14 cellular contexts compared by ENCODE assay signal in the genomic region with DNA sequence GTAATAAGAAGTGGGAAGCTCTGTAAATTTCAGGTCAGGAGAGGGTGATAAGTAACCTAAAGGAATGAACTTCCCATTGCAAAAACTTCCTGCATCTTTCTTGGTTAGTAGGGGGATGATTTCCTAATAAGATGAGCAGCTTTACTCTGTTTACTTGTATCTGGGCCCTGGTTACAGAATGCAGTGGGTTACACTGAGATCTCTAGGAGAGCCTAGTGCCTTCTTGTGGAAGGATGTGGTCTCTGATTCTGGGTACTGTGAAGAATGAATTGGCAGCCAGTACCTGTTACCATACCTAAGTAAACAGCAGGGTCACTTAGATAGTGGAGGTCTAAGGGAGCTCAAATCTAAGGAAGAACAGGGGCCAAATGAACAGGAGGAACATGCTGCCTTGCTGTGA.
A peak's percentile ranks its signal among the peaks of the same experiment; 100 is the strongest.
DNase-seq lines count a peak whose midpoint lies in the region; ATAC-seq and TF ChIP-seq lines count a peak whose summit lies in the region.
"Had no signal": no experiment of that assay in that cellular context is flagged by ENCODE, and none has a peak within 500 bp of the region (broad histone marks: within the 10 kb centered on the region; RNA-seq: fewer than 3 reads in every experiment).

No MANE protein-coding gene starts in this region.

- no peaks in the 10 kb centered on the region for H3K9me3 ChIP-seq in SK-N-SH
- H3K9me3 ChIP-seq: stomach had no signal

- no peaks in the 10 kb centered on the region for H3K27me3 Mint-ChIP-seq in activated naive CD8-positive, alpha-beta T cell treated with anti-CD3 and anti-CD28 coated beads, Interleukin-2, amount 50 U/mL, for 24 hours
- no peaks in the 10 kb centered on the region for H3K27me3 Mint-ChIP-seq in natural killer cell treated with Interleukin-12 subunit alpha and Interleukin-12 subunit beta and Interleukin-15 and Interleukin-18, amount 100 ng/mL, for 72 hours

- no peak for TF ChIP-seq CTCF in SK-N-SH (IDR thresholded peaks at IDR 0.05)

- H3K4me1 Mint-ChIP-seq in activated naive CD8-positive, alpha-beta T cell treated with anti-CD3 and anti-CD28 coated beads, Interleukin-2, amount 50 U/mL, for 24 hours, result peaks cover 67% of the 10 kb centered on the region
- H3K4me1 Mint-ChIP-seq in natural killer cell treated with Interleukin-12 subunit alpha and Interleukin-12 subunit beta and Interleukin-15 and Interleukin-18, amount 100 ng/mL, for 72 hours (ENCODE audit: low read depth in 2 of 2), result peaks cover 41 to 46% of the 10 kb centered on the region in 2 donors
- H3K4me1 Mint-ChIP-seq: neural crest cell had no signal

- CTCF ChIA-PET in SK-N-SH (lab: Yijun Ruan, JAX), result interaction anchor here (1.1 kb wide), 1 partner anchor 185 kb away, joined by 3 read pairs; no protein-coding TSS in a partner anchor

- no peak for TF ChIP-seq EP300 in SK-N-SH (IDR thresholded peaks at IDR 0.05; ENCODE audit: borderline replicate concordance in 1 of 2, low read depth in 1 of 2, low read length in 1 of 2)

- no peaks in the 10 kb centered on the region for H3K27me3 ChIP-seq in SK-N-SH (ENCODE audit: insufficient read depth)
- H3K27me3 ChIP-seq: cardiac muscle cell, stomach had no signal

- peak overlapping the region; percentile 69 for H3K27ac Mint-ChIP-seq in activated naive CD8-positive, alpha-beta T cell treated with anti-CD3 and anti-CD28 coated beads, Interleukin-2, amount 50 U/mL, for 24 hours
- peak overlapping the region; percentile 62 to 73 for H3K27ac Mint-ChIP-seq in natural killer cell treated with Interleukin-12 subunit alpha and Interleukin-12 subunit beta and Interleukin-15 and Interleukin-18, amount 100 ng/mL, for 72 hours

- ATAC-seq in SK-N-SH treated with all-trans-retinoic acid at 6 μM for 48 hours, result peak; percentile 26; the same call in 1 of the 3 replicates
- peak; percentile 54 for ATAC-seq in activated naive CD8-positive, alpha-beta T cell treated with anti-CD3 and anti-CD28 coated beads, Interleukin-2, amount 50 U/mL, for 24 hours
- ATAC-seq in natural killer cell treated with Interleukin-12 subunit alpha and Interleukin-12 subunit beta and Interleukin-15 and Interleukin-18, amount 100 ng/mL, for 72 hours, result peak; percentile 65 to 67
- no peak for ATAC-seq in GM18517 (IDR thresholded peaks at IDR 0.05; ENCODE audit: unreplicated experiment)

- H3K79me2 ChIP-seq in SK-N-SH (ENCODE audit: insufficient read depth), result no peaks in the 10 kb centered on the region

- no peaks in the 10 kb centered on the region for H3K9me2 ChIP-seq in SK-N-SH

- H3K4me1 ChIP-seq in SK-N-SH (ENCODE audit: control insufficient read depth in 1 of 2, insufficient read depth in 2 of 2, low read depth in 1 of 2, low read length in 1 of 2), result peaks cover 7 to 13% of the 10 kb centered on the region in 2 experiments; a peak in 3 of 4 replicates

- peaks cover 7% of the 10 kb centered on the region for H3K36me3 Mint-ChIP-seq in activated naive CD8-positive, alpha-beta T cell treated with anti-CD3 and anti-CD28 coated beads, Interleukin-2, amount 50 U/mL, for 24 hours (ENCODE audit: low read depth)
- H3K36me3 Mint-ChIP-seq in natural killer cell treated with Interleukin-12 subunit alpha and Interleukin-12 subunit beta and Interleukin-15 and Interleukin-18, amount 100 ng/mL, for 72 hours, result no peaks in the 10 kb centered on the region

- no peaks in the 10 kb centered on the region for H4K20me1 ChIP-seq in SK-N-SH (ENCODE audit: insufficient read depth)

- DNase-seq in SK-N-SH, result no peak
- peak; percentile 59 for DNase-seq in Jurkat, Clone E6-1 (ENCODE audit: low read depth, low spot score)
- DNase-seq in activated naive CD8-positive, alpha-beta T cell treated with anti-CD3 and anti-CD28 coated beads, Interleukin-2, amount 50 U/mL, for 24 hours, result no peak
- no peak for DNase-seq in natural killer cell treated with Interleukin-12 subunit alpha and Interleukin-12 subunit beta and Interleukin-15 and Interleukin-18, amount 100 ng/mL, for 72 hours (ENCODE audit: low spot score)
- DNase-seq in NCI-H1417 (lab: John Stamatoyannopoulos, UW), result no peak
- DNase-seq in NCI-H2029 (lab: John Stamatoyannopoulos, UW), result no peak
- DNase-seq: activated CD8-positive, alpha-beta memory T cell treated with anti-CD3 and anti-CD28 coated beads, Interleukin-2, amount 50 U/mL, for 48 hours; islet precursor cell; NCI-H1417 treated with DMSO at 0.1 percent for 48 hours; stomach had no signal

- no peak overlapping the region for H2AFZ ChIP-seq in SK-N-SH (ENCODE audit: low read depth)

- no peak overlapping the region for H3K4me3 ChIP-seq in SK-N-SH (ENCODE audit: low read depth in 2 of 2, low read length in 1 of 2)
- H3K4me3 ChIP-seq in Jurkat, Clone E6-1 (ENCODE audit: low read length), result no peak overlapping the region
- H3K4me3 ChIP-seq: cardiac muscle cell, stomach had no signal

- H3F3A ChIP-seq in SK-N-SH (replicated peaks; ENCODE audit: insufficient read depth), result no peaks in the 10 kb centered on the region

- H3K4me3 Mint-ChIP-seq in activated naive CD8-positive, alpha-beta T cell treated with anti-CD3 and anti-CD28 coated beads, Interleukin-2, amount 50 U/mL, for 24 hours, result no peak overlapping the region
- peak overlapping the region; percentile 37 for H3K4me3 Mint-ChIP-seq in natural killer cell treated with Interleukin-12 subunit alpha and Interleukin-12 subunit beta and Interleukin-15 and Interleukin-18, amount 100 ng/mL, for 72 hours
- H3K4me3 Mint-ChIP-seq: neural crest cell had no signal

- TF ChIP-seq RAD21 in SK-N-SH (IDR thresholded peaks at IDR 0.05; ENCODE audit: low read length), result no peak

- no peak overlapping the region for H3K27ac ChIP-seq in SK-N-SH (ENCODE audit: low read depth in 2 of 2, low read length in 1 of 2)
- H3K27ac ChIP-seq: cardiac muscle cell, stomach had no signal

- H3K9ac ChIP-seq in SK-N-SH, result no peak overlapping the region

- no peak overlapping the region for H3K4me2 ChIP-seq in SK-N-SH

- H3K9me3 Mint-ChIP-seq in activated naive CD8-positive, alpha-beta T cell treated with anti-CD3 and anti-CD28 coated beads, Interleukin-2, amount 50 U/mL, for 24 hours, result no peaks in the 10 kb centered on the region
- H3K9me3 Mint-ChIP-seq in natural killer cell treated with Interleukin-12 subunit alpha and Interleukin-12 subunit beta and Interleukin-15 and Interleukin-18, amount 100 ng/mL, for 72 hours, result no peaks in the 10 kb centered on the region

- H3K36me3 ChIP-seq in SK-N-SH (replicated peaks in 1 of 2; ENCODE audit: control insufficient read depth in 1 of 2, insufficient read depth in 2 of 2, low read length in 1 of 2), result peaks cover 5% of the 10 kb centered on the region in 2 experiments
- H3K36me3 ChIP-seq: cardiac muscle cell had no signal

- POLR2A ChIA-PET in SK-N-SH (lab: Yijun Ruan, JAX), result no interaction called here

TF ChIP-seq in SK-N-SH treated with all-trans-retinoic acid at 6 μM for 48 hours, 23 proteins besides CTCF, POLR2A, EP300 and RAD21 (continues in another document):
- no peak for TF ChIP-seq ZNF565 (CRISPR knock-in tag; conservative IDR thresholded peaks at IDR 0.05; ENCODE audit: low read depth)
- TF ChIP-seq ISL1 (CRISPR knock-in tag; IDR thresholded peaks at IDR 0.05), result no peak
- no peak for TF ChIP-seq TOX (CRISPR knock-in tag; IDR thresholded peaks at IDR 0.05; ENCODE audit: borderline replicate concordance)
- TF ChIP-seq GLIS3 (CRISPR knock-in tag; IDR thresholded peaks at IDR 0.05), result no peak
- no peak for TF ChIP-seq TCF4 (CRISPR knock-in tag; IDR thresholded peaks at IDR 0.05; ENCODE audit: borderline replicate concordance)
- TF ChIP-seq ZNF70 (CRISPR knock-in tag; IDR thresholded peaks at IDR 0.05), result no peak
- TF ChIP-seq ARNTL (CRISPR knock-in tag; IDR thresholded peaks at IDR 0.05; ENCODE audit: borderline replicate concordance, low read depth), result no peak
- no peak for TF ChIP-seq ZC3H10 (CRISPR knock-in tag; IDR thresholded peaks at IDR 0.05)

TF ChIP-seq in SK-N-SH, 30 proteins besides CTCF, POLR2A, EP300 and RAD21 (continues in another document):
- TF ChIP-seq RFX5 (IDR thresholded peaks at IDR 0.05; ENCODE audit: low read length) (no peak), YY1 (IDR thresholded peaks at IDR 0.05; ENCODE audit: low read depth) (no peak), EZH2phosphoT487 (IDR thresholded peaks at IDR 0.05; ENCODE audit: borderline replicate concordance, low read depth) (no peak), FOXM1 (IDR thresholded peaks at IDR 0.05; ENCODE audit: low read depth) (no peak), SIN3A (IDR thresholded peaks at IDR 0.05; ENCODE audit: borderline replicate concordance, low read depth, low read length) (no peak), RXRA (IDR thresholded peaks at IDR 0.05; ENCODE audit: borderline replicate concordance, low read depth) (no peak), NFIC (IDR thresholded peaks at IDR 0.05; ENCODE audit: borderline replicate concordance) (no peak), JUND (IDR thresholded peaks at IDR 0.05) (no peak), TEAD4 (IDR thresholded peaks at IDR 0.05; ENCODE audit: borderline replicate concordance, insufficient read depth) (no peak)
- TF ChIP-seq, protein P1, sequence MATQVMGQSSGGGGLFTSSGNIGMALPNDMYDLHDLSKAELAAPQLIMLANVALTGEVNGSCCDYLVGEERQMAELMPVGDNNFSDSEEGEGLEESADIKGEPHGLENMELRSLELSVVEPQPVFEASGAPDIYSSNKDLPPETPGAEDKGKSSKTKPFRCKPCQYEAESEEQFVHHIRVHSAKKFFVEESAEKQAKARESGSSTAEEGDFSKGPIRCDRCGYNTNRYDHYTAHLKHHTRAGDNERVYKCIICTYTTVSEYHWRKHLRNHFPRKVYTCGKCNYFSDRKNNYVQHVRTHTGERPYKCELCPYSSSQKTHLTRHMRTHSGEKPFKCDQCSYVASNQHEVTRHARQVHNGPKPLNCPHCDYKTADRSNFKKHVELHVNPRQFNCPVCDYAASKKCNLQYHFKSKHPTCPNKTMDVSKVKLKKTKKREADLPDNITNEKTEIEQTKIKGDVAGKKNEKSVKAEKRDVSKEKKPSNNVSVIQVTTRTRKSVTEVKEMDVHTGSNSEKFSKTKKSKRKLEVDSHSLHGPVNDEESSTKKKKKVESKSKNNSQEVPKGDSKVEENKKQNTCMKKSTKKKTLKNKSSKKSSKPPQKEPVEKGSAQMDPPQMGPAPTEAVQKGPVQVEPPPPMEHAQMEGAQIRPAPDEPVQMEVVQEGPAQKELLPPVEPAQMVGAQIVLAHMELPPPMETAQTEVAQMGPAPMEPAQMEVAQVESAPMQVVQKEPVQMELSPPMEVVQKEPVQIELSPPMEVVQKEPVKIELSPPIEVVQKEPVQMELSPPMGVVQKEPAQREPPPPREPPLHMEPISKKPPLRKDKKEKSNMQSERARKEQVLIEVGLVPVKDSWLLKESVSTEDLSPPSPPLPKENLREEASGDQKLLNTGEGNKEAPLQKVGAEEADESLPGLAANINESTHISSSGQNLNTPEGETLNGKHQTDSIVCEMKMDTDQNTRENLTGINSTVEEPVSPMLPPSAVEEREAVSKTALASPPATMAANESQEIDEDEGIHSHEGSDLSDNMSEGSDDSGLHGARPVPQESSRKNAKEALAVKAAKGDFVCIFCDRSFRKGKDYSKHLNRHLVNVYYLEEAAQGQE (IDR thresholded peaks at IDR 0.05; ENCODE audit: low read depth, low read length), result no peak
- TF ChIP-seq, protein P2, sequence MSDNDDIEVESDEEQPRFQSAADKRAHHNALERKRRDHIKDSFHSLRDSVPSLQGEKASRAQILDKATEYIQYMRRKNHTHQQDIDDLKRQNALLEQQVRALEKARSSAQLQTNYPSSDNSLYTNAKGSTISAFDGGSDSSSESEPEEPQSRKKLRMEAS (IDR thresholded peaks at IDR 0.05; ENCODE audit: low read depth), result no peak
